In the genomic region with DNA sequence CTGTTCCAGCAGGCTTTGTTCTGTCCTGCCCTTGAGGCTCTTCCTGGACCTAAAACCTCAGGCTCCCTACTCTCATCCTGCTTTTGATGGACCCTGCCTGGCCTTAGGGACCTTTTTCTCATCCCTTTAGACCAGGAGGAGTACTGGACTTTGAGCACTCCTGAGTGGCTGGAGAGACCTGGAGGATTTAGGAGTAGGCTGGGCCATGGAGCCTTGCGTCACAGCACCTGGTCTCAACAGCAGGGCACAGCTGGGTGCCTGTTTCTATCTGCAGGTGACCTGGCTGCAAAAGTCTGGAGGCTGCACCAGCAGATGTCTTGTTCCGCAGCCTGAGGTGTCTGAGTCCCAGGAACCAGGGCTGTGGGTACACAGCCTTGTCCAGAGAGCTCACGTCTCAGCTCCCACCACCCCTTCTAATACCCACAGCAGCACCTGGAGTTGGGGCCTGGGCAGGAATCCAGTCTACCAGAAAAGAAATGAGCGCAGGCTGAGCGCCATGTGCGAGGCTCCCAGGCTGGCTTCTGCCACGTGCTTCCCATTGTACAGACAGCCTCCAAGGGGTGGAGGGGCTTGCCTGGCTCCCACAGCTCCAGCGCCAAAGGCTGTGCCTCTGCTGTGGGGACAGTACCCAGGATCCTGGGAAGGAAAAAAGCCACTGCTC, we compare ENCODE assay signal across 1 cellular context.
TF ChIP-seq lines count a peak whose summit lies in the region.

No MANE protein-coding gene starts in this region.

TF ChIP-seq in HepG2, 621 proteins besides CTCF, POLR2A, EP300 and RAD21 (continued from another document):
- TF ChIP-seq, protein P1, sequence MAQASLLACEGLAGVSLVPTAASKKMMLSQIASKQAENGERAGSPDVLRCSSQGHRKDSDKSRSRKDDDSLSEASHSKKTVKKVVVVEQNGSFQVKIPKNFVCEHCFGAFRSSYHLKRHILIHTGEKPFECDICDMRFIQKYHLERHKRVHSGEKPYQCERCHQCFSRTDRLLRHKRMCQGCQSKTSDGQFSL (CRISPR knock-in tag; IDR thresholded peaks at IDR 0.05), result no peak
- TF ChIP-seq, protein P2, sequence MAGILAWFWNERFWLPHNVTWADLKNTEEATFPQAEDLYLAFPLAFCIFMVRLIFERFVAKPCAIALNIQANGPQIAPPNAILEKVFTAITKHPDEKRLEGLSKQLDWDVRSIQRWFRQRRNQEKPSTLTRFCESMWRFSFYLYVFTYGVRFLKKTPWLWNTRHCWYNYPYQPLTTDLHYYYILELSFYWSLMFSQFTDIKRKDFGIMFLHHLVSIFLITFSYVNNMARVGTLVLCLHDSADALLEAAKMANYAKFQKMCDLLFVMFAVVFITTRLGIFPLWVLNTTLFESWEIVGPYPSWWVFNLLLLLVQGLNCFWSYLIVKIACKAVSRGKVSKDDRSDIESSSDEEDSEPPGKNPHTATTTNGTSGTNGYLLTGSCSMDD (CRISPR knock-in tag; IDR thresholded peaks at IDR 0.05), result no peak
- no peak for TF ChIP-seq ZNF598 (CRISPR knock-in tag; IDR thresholded peaks at IDR 0.05; ENCODE audit: borderline replicate concordance)
- TF ChIP-seq ZFP36 (IDR thresholded peaks at IDR 0.05; ENCODE audit: borderline replicate concordance, low read depth, low read length, partially characterized antibody), result no peak
- no peak for TF ChIP-seq MAZ (IDR thresholded peaks at IDR 0.05; ENCODE audit: borderline replicate concordance, low read depth, low read length)
- no peak for TF ChIP-seq MAZ (CRISPR knock-in tag; IDR thresholded peaks at IDR 0.05; ENCODE audit: low read depth)
- TF ChIP-seq, protein P3, sequence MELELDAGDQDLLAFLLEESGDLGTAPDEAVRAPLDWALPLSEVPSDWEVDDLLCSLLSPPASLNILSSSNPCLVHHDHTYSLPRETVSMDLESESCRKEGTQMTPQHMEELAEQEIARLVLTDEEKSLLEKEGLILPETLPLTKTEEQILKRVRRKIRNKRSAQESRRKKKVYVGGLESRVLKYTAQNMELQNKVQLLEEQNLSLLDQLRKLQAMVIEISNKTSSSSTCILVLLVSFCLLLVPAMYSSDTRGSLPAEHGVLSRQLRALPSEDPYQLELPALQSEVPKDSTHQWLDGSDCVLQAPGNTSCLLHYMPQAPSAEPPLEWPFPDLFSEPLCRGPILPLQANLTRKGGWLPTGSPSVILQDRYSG (CRISPR knock-in tag; IDR thresholded peaks at IDR 0.05), result no peak
- no peak for TF ChIP-seq SOX13 (IDR thresholded peaks at IDR 0.05)
- TF ChIP-seq SOX13 (CRISPR knock-in tag; conservative IDR thresholded peaks at IDR 0.05 in 1 of 2, IDR thresholded peaks at IDR 0.05 in 1 of 2), result no peak
